12 cellular contexts compared by ENCODE assay signal in genomic region chr19:49960980-49961379, GRCh38. TPM values are rescaled to one million over a fixed set of nuclear protein-coding genes. Genes with fewer than 3 reads are reported as not detected.
DNase-seq lines count a peak whose midpoint lies in the region; ATAC-seq, FAIRE-seq and TF ChIP-seq lines count a peak whose summit lies in the region.
"Not testable (repeated sequence)": the region's sequence is repeated elsewhere in the genome, so short reads cannot be mapped to it uniquely, and the experiment has no call there.
"Had no signal": no experiment of that assay in that cellular context is flagged by ENCODE, and none has a peak within 500 bp of the region (broad histone marks: within the 10 kb centered on the region; RNA-seq: fewer than 3 reads in every experiment).

Gene SIGLEC11 (minus strand): TSS chr19:49961172. CDS start chr19:49961081, 91 bp downstream.

- H3K4me2 ChIP-seq in A549; PC-3 (ENCODE audit: low read length): not testable (repeated sequence)

- not testable (repeated sequence) for H3K9me3 ChIP-seq in A549; PC-3 (ENCODE audit: low read length); adrenal gland (replicated peaks in 1 of 3); right cardiac atrium (ENCODE audit: control insufficient read depth, low read length); lower lobe of right lung; ovary

- not testable (repeated sequence) for H3F3A ChIP-seq in PC-3 (ENCODE audit: low read length, unreplicated experiment)

- 59% methylated on average over 5 of the region's 10 CpGs for WGBS in A549 (ENCODE audit: missing lambda C conversion rate)
- 60 to 80% (median 72%) methylated on average over 2 to 5 of the region's 10 CpGs for WGBS in adrenal gland, 4 donors
- WGBS in right cardiac atrium = 40% methylated on average over 6 of the region's 10 CpGs
- WGBS in ovary, 3 donors = 7 to 14% (median 8%) methylated on average over 5 of the region's 10 CpGs

- H3K4me1 ChIP-seq in A549; PC-3 (ENCODE audit: insufficient read depth, low read length); right cardiac atrium (ENCODE audit: control insufficient read depth, insufficient read depth, low read length); lower lobe of right lung; ovary (ENCODE audit: insufficient read depth): not testable (repeated sequence)
- peaks cover 6 to 19% of the 10 kb centered on the region in 2 donors for H3K4me1 ChIP-seq in adrenal gland (replicated peaks in 1 of 2)

- H3K27me3 ChIP-seq in PC-3 (ENCODE audit: low read length); adrenal gland; right cardiac atrium (ENCODE audit: control insufficient read depth, insufficient read depth); lower lobe of right lung (ENCODE audit: low read depth); ovary: not testable (repeated sequence)

- H3K4me3 Mint-ChIP-seq in stimulated activated memory B cell treated with anti-CD40 and anti-IgM and Interleukin-4, amounts not matched to agents 10 μg/mL and 1 μg/mL and 100 μg/mL, for 72 hours = not testable (repeated sequence)

- not testable (repeated sequence) for H3K27ac ChIP-seq in A549; PC-3 (ENCODE audit: low read length); adrenal gland; right cardiac atrium (ENCODE audit: low read length); lower lobe of right lung
- peak within 1 kb of the TSS in 1 of 2 donors; percentile 38 for H3K27ac ChIP-seq in ovary

- not testable (repeated sequence) for H3K4me3 ChIP-seq in A549; PC-3 (ENCODE audit: low read length); adrenal gland; right cardiac atrium (ENCODE audit: low read length)
- peak within 1 kb of the TSS; percentile 11 for H3K4me3 ChIP-seq in lower lobe of right lung
- peak within 1 kb of the TSS; percentile 26 for H3K4me3 ChIP-seq in ovary

- CTCF ChIA-PET in A549 (lab: Yijun Ruan, JAX) = interaction anchor here (1.2 kb wide), 1 partner anchor 22 kb away, joined by 4 read pairs; no protein-coding TSS in a partner anchor
- CTCF ChIA-PET in PC-3 (lab: Charles Lee) = not testable (repeated sequence)

- not testable (repeated sequence) for FAIRE-seq in A549 (lab: Jason Lieb, UNC)

- H2AFZ ChIP-seq in PC-3 (ENCODE audit: low read length) = not testable (repeated sequence)

- intact Hi-C loops in PC-3 (cut with micrococcal nuclease); adrenal gland (cut with DNase I); Right ventricle myocardium superior (cut with DNase I); right cardiac atrium (cut with DNase I); lower lobe of right lung (cut with DNase I); ovary (cut with DNase I): not testable (repeated sequence)

- H3K79me2 ChIP-seq in PC-3 (ENCODE audit: low read length) = not testable (repeated sequence)

- BruUV-seq in PC-3 (replicated peaks; lab: Mats Ljungman, UMichigan) = not testable (repeated sequence)

- not testable (repeated sequence) for H4K20me1 ChIP-seq in PC-3 (ENCODE audit: low read length)

- not testable (repeated sequence) for TF ChIP-seq RAD21 in A549 (conservative IDR thresholded peaks at IDR 0.05 in 1 of 2, IDR thresholded peaks at IDR 0.05 in 1 of 2)

- H3K36me3 Mint-ChIP-seq in stimulated activated memory B cell treated with anti-CD40 and anti-IgM and Interleukin-4, amounts not matched to agents 10 μg/mL and 1 μg/mL and 100 μg/mL, for 72 hours = not testable (repeated sequence)

- H3K27ac Mint-ChIP-seq in stimulated activated memory B cell treated with anti-CD40 and anti-IgM and Interleukin-4, amounts not matched to agents 10 μg/mL and 1 μg/mL and 100 μg/mL, for 72 hours = not testable (repeated sequence)

- not testable (repeated sequence) for H3K9me3 Mint-ChIP-seq in stimulated activated memory B cell treated with anti-CD40 and anti-IgM and Interleukin-4, amounts not matched to agents 10 μg/mL and 1 μg/mL and 100 μg/mL, for 72 hours

- H3K9me2 ChIP-seq in PC-3 (replicated peaks; ENCODE audit: low read length) = not testable (repeated sequence)

- peak; percentile 52 to 67 for ATAC-seq in A549
- ATAC-seq in PC-3 = peak; percentile 24; the same call in 1 of the 2 replicates
- peak; percentile 77 for ATAC-seq in Right ventricle myocardium superior (ENCODE audit: poor library complexity)
- peak; percentile 47 to 53 for ATAC-seq in right cardiac atrium
- ATAC-seq in lower lobe of right lung = peak; percentile 67 to 72
- ATAC-seq in stimulated activated memory B cell treated with anti-CD40 and anti-IgM and Interleukin-4, amounts not matched to agents 10 μg/mL and 1 μg/mL and 100 μg/mL, for 72 hours = peak; percentile 9

- TF ChIP-seq EP300 in A549 (IDR thresholded peaks at IDR 0.05); ovary (IDR thresholded peaks at IDR 0.05): not testable (repeated sequence)

- H3K27me3 Mint-ChIP-seq in stimulated activated memory B cell treated with anti-CD40 and anti-IgM and Interleukin-4, amounts not matched to agents 10 μg/mL and 1 μg/mL and 100 μg/mL, for 72 hours = peaks cover 15% of the 10 kb centered on the region

- H3K36me3 ChIP-seq in PC-3 (ENCODE audit: low read depth, low read length); adrenal gland (replicated peaks in 1 of 2); lower lobe of right lung; ovary: not testable (repeated sequence)

- TF ChIP-seq POLR2A in A549 (IDR thresholded peaks at IDR 0.05; ENCODE audit: low read length); adrenal gland (IDR thresholded peaks at IDR 0.05); ovary (IDR thresholded peaks at IDR 0.05): not testable (repeated sequence)

- POLR2A ChIA-PET in A549 (lab: Yijun Ruan, JAX); PC-3 (lab: Charles Lee; ENCODE audit: unreplicated experiment): not testable (repeated sequence)

- TF ChIP-seq CTCF in A549 (IDR thresholded peaks at IDR 0.05); PC-3 (conservative IDR thresholded peaks at IDR 0.05; ENCODE audit: low read depth, low read length); adrenal gland (IDR thresholded peaks at IDR 0.05); lower lobe of right lung (IDR thresholded peaks at IDR 0.05); ovary (IDR thresholded peaks at IDR 0.05): not testable (repeated sequence)

- H3K9ac ChIP-seq in PC-3 (ENCODE audit: low read length) = not testable (repeated sequence)

- not testable (repeated sequence) for DNase-seq in A549 (ENCODE audit: low read depth in 1 of 2, low spot score in 1 of 2); PC-3; Right ventricle myocardium superior; right cardiac atrium
- DNase-seq in adrenal gland (peak in 1 of 7 donors; percentile 10), lower lobe of right lung (peak; percentile 46), ovary (peak in 2 of 5 donors; percentile 42 to 45)

- H3K4me1 Mint-ChIP-seq in stimulated activated memory B cell treated with anti-CD40 and anti-IgM and Interleukin-4, amounts not matched to agents 10 μg/mL and 1 μg/mL and 100 μg/mL, for 72 hours = not testable (repeated sequence)

RNA-seq across cellular contexts. Expression of gene SIGLEC11, which starts in this region (rescaled TPM):
- polyA plus RNA-seq in A549 (2011; rRNA removed) (not detected in 2 replicates), A549 (2017; fragmentation: RNase III; extraction: RNeasy Plus Mini Kit Qiagen cat#74134 plus additional on column Dnase treatment) (not detected in 3 replicates), adrenal gland (10 to 100 TPM; 11.2 to 27.6 (median 20.9) TPM), right cardiac atrium (0.86 TPM), ovary (100 to 1,000 TPM in 1 of 2 donors, 10 to 100 TPM in 1; 43.3 to 113 TPM)
- polyA plus RNA-seq in A549 (2012; cell fraction: cytosol; rRNA removed) = not detected in 2 replicates
- not detected in 2 replicates for polyA plus RNA-seq in A549 (2012; cell fraction: nucleus; rRNA removed)
- not detected in 2 replicates for polyA minus RNA-seq in A549 (2011; rRNA and poly(A)+ RNA removed)
- total RNA-seq in PC-3 (2014; rRNA removed) (not detected in 2 replicates), adrenal gland (100 to 1,000 TPM in 2 of 8 donors, 10 to 100 TPM in 6; 11.7 to 140 (median 53.6) TPM), Right ventricle myocardium superior (0.75 TPM), right cardiac atrium (1 to 10 TPM in 3 of 4 donors, under 1 TPM in 1; 0.64 to 1.6 (median 1.3) TPM), lower lobe of right lung (7.7 TPM), ovary (100 to 1,000 TPM in 1 of 7 donors, 10 to 100 TPM in 6; 44.0 to 117 (median 77.6) TPM)
- total RNA-seq: Calu3, Daoy, H1, HT-29 had no signal

Comparison
In these comparisons a context has a peak if more than half of its experiments do, and no peak if none do; other contexts are left out.
1. Peak in ATAC-seq in A549; RNA of the gene not detected or under 1 TPM.
2. Peak in ATAC-seq in PC-3; RNA of the gene not detected or under 1 TPM.
3. Peak in ATAC-seq in Right ventricle myocardium superior; RNA of the gene not detected or under 1 TPM.
4. ATAC-seq: peak in every context shown above with its lines; median percentile 77 in Right ventricle myocardium superior; 70 in lower lobe of right lung; 60 in A549; 50 in right cardiac atrium; 24 in PC-3; 9 in stimulated activated memory B cell treated with anti-CD40 and anti-IgM and Interleukin-4, amounts not matched to agents 10 μg/mL and 1 μg/mL and 100 μg/mL, for 72 hours.